In the genomic region with DNA sequence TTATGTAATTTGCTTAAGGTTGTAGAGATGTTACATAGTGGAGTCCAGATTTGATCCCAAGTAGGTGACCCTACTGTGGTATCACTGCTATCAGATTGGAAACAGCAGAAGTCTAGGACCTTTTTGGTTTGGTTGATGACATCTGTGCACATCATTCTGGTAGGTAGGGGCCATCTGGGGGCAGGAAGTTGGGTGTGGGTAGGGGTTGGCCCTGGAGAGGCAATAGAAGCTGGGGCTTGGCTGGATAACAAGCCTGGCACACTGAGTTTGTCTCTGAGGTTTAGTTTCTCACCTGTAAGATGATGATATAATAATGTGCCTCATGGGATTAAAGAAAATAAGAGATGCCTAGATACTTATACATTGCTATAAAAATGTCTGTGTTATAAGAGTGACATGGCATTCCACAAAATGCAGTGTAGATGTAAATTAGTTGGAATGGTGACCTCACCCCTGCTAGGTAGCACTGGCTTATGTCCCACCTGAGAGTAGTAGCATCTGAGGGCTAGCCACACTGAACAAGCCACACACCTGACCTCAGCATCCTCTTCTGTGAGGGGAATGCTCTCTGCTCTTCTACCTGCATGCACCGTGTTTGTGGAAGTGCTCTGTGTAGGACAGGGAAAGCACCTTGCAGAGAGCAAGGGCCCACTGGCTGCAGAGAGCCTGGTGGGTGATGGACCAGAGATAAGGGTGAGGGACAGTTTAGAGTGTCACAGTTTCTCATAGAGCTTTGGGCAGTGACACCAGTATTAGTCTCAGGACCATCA, we compare ENCODE assay signal across 10 cellular contexts. TPM values are rescaled to one million over a fixed set of nuclear protein-coding genes. Genes with fewer than 3 reads are reported as not detected.
DNase-seq lines count a peak whose midpoint lies in the region; ATAC-seq, FAIRE-seq and TF ChIP-seq lines count a peak whose summit lies in the region.
"Had no signal": no experiment of that assay in that cellular context is flagged by ENCODE, and none has a peak within 500 bp of the region (broad histone marks: within the 10 kb centered on the region; RNA-seq: fewer than 3 reads in every experiment).

No MANE protein-coding gene starts in this region.

- SMC1A ChIA-PET in GM12878 (lab: Charles Lee; ENCODE audit: uncharacterized antibody, unreplicated experiment) = interaction anchor here (1.1 to 2.9 kb wide), 7 partner anchors 8 to 83 kb away, joined by 3 to 10 read pairs (median 8); no protein-coding TSS in a partner anchor

- H3K27me3 ChIP-seq in IMR-90 (ENCODE audit: control insufficient read depth, insufficient read depth, low read length) (no peaks in the 10 kb centered on the region), GM12878 (replicated peaks in 1 of 2; ENCODE audit: control insufficient read depth in 2 of 2, insufficient read depth in 2 of 2, low read length in 1 of 2) (no peaks in the 10 kb centered on the region), spleen (replicated peaks in 1 of 7) (no peaks in the 10 kb centered on the region), upper lobe of left lung (no peaks in the 10 kb centered on the region)

- H2AK5ac ChIP-seq in IMR-90 (ENCODE audit: low read depth, low read length) = peak overlapping the region; percentile 60

- POLR2A ChIA-PET in IMR-90 (lab: Charles Lee; ENCODE audit: unreplicated experiment) (interaction anchor here (0.7 kb wide), 1 partner anchor 12 kb away, joined by 6 read pairs; no protein-coding TSS in a partner anchor), GM12878 (lab: Charles Lee) (interaction anchor here (1.0 to 1.4 kb wide), 2 partner anchors 11 to 35 kb away, joined by 3 to 10 read pairs; no protein-coding TSS in a partner anchor)

- no peak overlapping the region; the same call in 1 of the 2 replicates for H3K4me2 ChIP-seq in IMR-90 (ENCODE audit: low read depth, low read length)
- peak overlapping the region; percentile 70 for H3K4me2 ChIP-seq in GM12878 (ENCODE audit: control insufficient read depth, insufficient read depth)

- no peak for TF ChIP-seq EP300 in GM12878 (IDR thresholded peaks at IDR 0.05; ENCODE audit: borderline replicate concordance in 1 of 2, control insufficient read depth in 1 of 2, low read depth in 2 of 2, low read length in 2 of 2)
- TF ChIP-seq EP300 in upper lobe of left lung (IDR thresholded peaks at IDR 0.05) = no peak

- H4K20me1 ChIP-seq in IMR-90 (ENCODE audit: insufficient read depth, low read length) (peaks cover 25% of the 10 kb centered on the region), GM12878 (ENCODE audit: control insufficient read depth, insufficient read depth) (no peaks in the 10 kb centered on the region)

- ATAC-seq in IMR-90 (ENCODE audit: low read depth) = no peak
- ATAC-seq in GM12878 = no peak
- ATAC-seq in GM19324 (IDR thresholded peaks at IDR 0.05; ENCODE audit: low FRiP score, unreplicated experiment) = no peak
- no peak for ATAC-seq in upper lobe of left lung (ENCODE audit: low FRiP score in 2 of 2)

- no peak overlapping the region for H4K91ac ChIP-seq in IMR-90 (ENCODE audit: insufficient read depth, low read depth, low read length)

- no peak overlapping the region; the same call in 1 of the 2 replicates for H3K23ac ChIP-seq in IMR-90 (ENCODE audit: low read depth, low read length)

- no peak overlapping the region for H4K8ac ChIP-seq in IMR-90 (ENCODE audit: low read depth in 2 of 2, low read length in 2 of 2)

- intact Hi-C loops in IMR-90 (cut with micrococcal nuclease) = no loop called here
- intact Hi-C loops in GM12878 (cut with micrococcal nuclease; ENCODE audit: unreplicated experiment) = no loop called here
- intact Hi-C loops in spleen (cut with DNase I; ENCODE audit: low total_unique reads) = no loop called here

- RAD21 ChIA-PET in GM12878 (lab: Charles Lee; ENCODE audit: unreplicated experiment) = interaction anchor here (0.8 to 1.2 kb wide), 3 partner anchors 12 to 91 kb away, joined by 3 to 4 read pairs (median 3); no protein-coding TSS in a partner anchor

- 0 out of 2 replicates have a peak overlapping the region, but pooled peaks have one; percentile 0 for H3K4ac ChIP-seq in IMR-90 (ENCODE audit: low read depth, low read length)

- 0 out of 2 replicates have a peak overlapping the region, but pooled peaks have one; percentile 0 for H3K14ac ChIP-seq in IMR-90 (replicated peaks; ENCODE audit: low read depth, low read length)

- H3K79me2 ChIP-seq in GM12878 (ENCODE audit: control insufficient read depth, insufficient read depth, low read length) = peaks cover 44% of the 10 kb centered on the region

- H4K5ac ChIP-seq in IMR-90 (ENCODE audit: low read depth, low read length) = no peak overlapping the region; the same call in 1 of the 2 replicates

- DNase-seq in IMR-90 = no peak
- peak in 3 of 5 experiments; percentile 35 to 85 (median 74) for DNase-seq in T-helper 2 cell
- no peak for DNase-seq in GM12878 (ENCODE audit: low read depth, low spot score)
- DNase-seq in spleen = peak; percentile 73
- DNase-seq in GM10266 (ENCODE audit: extremely low spot score) = no peak
- no peak for DNase-seq in upper lobe of left lung
- DNase-seq: hypothalamus, NCI-H524 treated with DMSO at 0.1 percent for 48 hours had no signal

- TF ChIP-seq RAD21 in IMR-90 (IDR thresholded peaks at IDR 0.05; ENCODE audit: low read length) (no peak), GM12878 (IDR thresholded peaks at IDR 0.05; ENCODE audit: insufficient read depth, low read depth, low read length) (no peak)

- H3K27ac ChIP-seq in IMR-90 (ENCODE audit: insufficient read depth, low read length) = no peak overlapping the region
- peak overlapping the region; percentile 88 for H3K27ac ChIP-seq in GM12878 (ENCODE audit: control insufficient read depth, insufficient read depth)
- peak overlapping the region in 6 of 8 donors; percentile 59 to 90 (median 89) for H3K27ac ChIP-seq in spleen
- peak overlapping the region in 1 of 4 donors; percentile 9 for H3K27ac ChIP-seq in upper lobe of left lung

- no peak overlapping the region for H2BK120ac ChIP-seq in IMR-90 (ENCODE audit: low read depth, low read length)

- H2AK9ac ChIP-seq in IMR-90 (replicated peaks; ENCODE audit: low read depth, low read length, poor library complexity) = no peak overlapping the region

- H3K9me3 ChIP-seq in IMR-90 (ENCODE audit: control insufficient read depth, insufficient read depth, low read length) = no peaks in the 10 kb centered on the region
- H3K9me3 ChIP-seq in GM12878 (replicated peaks; ENCODE audit: control insufficient read depth, insufficient read depth, low read length) = no peaks in the 10 kb centered on the region; the same call in 2 of the 3 replicates
- H3K9me3 ChIP-seq in spleen = no peaks in the 10 kb centered on the region
- H3K9me3 ChIP-seq in upper lobe of left lung = no peaks in the 10 kb centered on the region

- TF ChIP-seq CTCF in IMR-90 (conservative IDR thresholded peaks at IDR 0.05; ENCODE audit: low read depth, low read length) = no peak
- no peak for TF ChIP-seq CTCF in GM12878 (IDR thresholded peaks at IDR 0.05 in 2 of 3, conservative IDR thresholded peaks at IDR 0.05 in 1 of 3; ENCODE audit: control insufficient read depth in 2 of 3, extremely low read depth in 1 of 3, insufficient read depth in 1 of 3, low read depth in 3 of 3, low read length in 3 of 3)
- TF ChIP-seq CTCF in spleen (IDR thresholded peaks at IDR 0.05 in 8 of 11, conservative IDR thresholded peaks at IDR 0.05 in 3 of 11) = no peak
- TF ChIP-seq CTCF in GM10266 (IDR thresholded peaks at IDR 0.05; ENCODE audit: control insufficient read depth, insufficient read depth, low read depth, missing control alignments) = no peak
- no peak for TF ChIP-seq CTCF in upper lobe of left lung (IDR thresholded peaks at IDR 0.05)

- peaks cover 28% of the 10 kb centered on the region for H3K4me1 ChIP-seq in IMR-90 (ENCODE audit: control insufficient read depth, insufficient read depth, low read length)
- peaks cover 77% of the 10 kb centered on the region for H3K4me1 ChIP-seq in GM12878 (ENCODE audit: control insufficient read depth, insufficient read depth, low read length)
- peaks cover 66 to 100% (median 98%) of the 10 kb centered on the region in 6 donors for H3K4me1 ChIP-seq in spleen
- peaks cover 49 to 78% (median 65%) of the 10 kb centered on the region in 4 donors for H3K4me1 ChIP-seq in upper lobe of left lung

- peak overlapping the region; percentile 0 for H2AFZ ChIP-seq in IMR-90 (replicated peaks; ENCODE audit: low read length, poor library complexity)
- no peak overlapping the region for H2AFZ ChIP-seq in GM12878 (ENCODE audit: control insufficient read depth, low read depth, low read length)

- BruUV-seq in IMR-90 (replicated peaks; lab: Mats Ljungman, UMichigan) (no TSS peak), GM12878 (replicated peaks; lab: Mats Ljungman, UMichigan) (no TSS peak)

- no peak overlapping the region for H2BK5ac ChIP-seq in IMR-90 (ENCODE audit: low read depth, low read length, poor library complexity, severe bottlenecking)

- no peak overlapping the region for H3K18ac ChIP-seq in IMR-90 (ENCODE audit: low read depth, low read length)

- no peak overlapping the region for H2BK20ac ChIP-seq in IMR-90 (ENCODE audit: low read depth, low read length)

- CTCF ChIA-PET in IMR-90 (lab: Yijun Ruan, JAX) (no interaction called here), GM12878 (lab: Yijun Ruan, JAX) (interaction anchor here (1.4 to 3.0 kb wide), 4 partner anchors 11 to 91 kb away, joined by 3 to 14 read pairs (median 8); no protein-coding TSS in a partner anchor)

- H3K9me1 ChIP-seq in IMR-90 (ENCODE audit: insufficient read depth, low read length) = peaks cover 35% of the 10 kb centered on the region

- 0 out of 3 replicates have a peak overlapping the region, but pooled peaks have one; percentile 29 for H2BK15ac ChIP-seq in IMR-90 (ENCODE audit: low read depth, low read length)

- no CpG with 5 or more reads among the region's 1 CpG for WGBS in IMR-90 (ENCODE audit: extremely low coverage in 2 of 2, insufficient read length in 1 of 2), 2 experiments
- 4% methylated on average over 1 of the region's 1 CpG for WGBS in GM12878 (ENCODE audit: insufficient coverage, insufficient replicate concordance, low lambda C conversion rate, missing lambda C conversion rate)
- WGBS in spleen, 5 donors = 8 to 27% (median 15%) methylated on average over 1 of the region's 1 CpG
- 20 to 71% methylated on average over 1 of the region's 1 CpG for WGBS in upper lobe of left lung, 2 donors

- H3K9ac ChIP-seq in IMR-90 (ENCODE audit: low read depth, low read length) (no peak overlapping the region), GM12878 (ENCODE audit: control insufficient read depth, insufficient read depth, low read length) (no peak overlapping the region)

- in situ Hi-C loops in IMR-90 (cut with MboI; ENCODE audit: low sequenced_read_pairs) (no loop called here), GM12878 (cut with MboI) (no loop called here)

- no peak overlapping the region for H3K4me3 ChIP-seq in IMR-90 (ENCODE audit: insufficient read depth, low read depth, low read length)
- no peak overlapping the region for H3K4me3 ChIP-seq in GM12878
- no peak overlapping the region for H3K4me3 ChIP-seq in spleen
- H3K4me3 ChIP-seq in upper lobe of left lung = no peak overlapping the region

- no peak for FAIRE-seq in GM12878 (lab: Jason Lieb, UNC)
- FAIRE-seq: H54 had no signal

- TF ChIP-seq POLR2A in IMR-90 (IDR thresholded peaks at IDR 0.05; ENCODE audit: low read depth, low read length) = no peak
- no peak for TF ChIP-seq POLR2A in GM12878 (IDR thresholded peaks at IDR 0.05; ENCODE audit: low read depth, low read length)
- no peak for TF ChIP-seq POLR2A in spleen (IDR thresholded peaks at IDR 0.05)
- TF ChIP-seq POLR2A in upper lobe of left lung (IDR thresholded peaks at IDR 0.05) = no peak

- H3K56ac ChIP-seq in IMR-90 (ENCODE audit: extremely low read depth, insufficient read depth, low read length) = no peak overlapping the region

- no peaks in the 10 kb centered on the region for H3K36me3 ChIP-seq in IMR-90 (ENCODE audit: control insufficient read depth, insufficient read depth, low read length)
- no peaks in the 10 kb centered on the region for H3K36me3 ChIP-seq in GM12878 (ENCODE audit: control insufficient read depth in 2 of 2, insufficient read depth in 2 of 2, low read length in 1 of 2)
- H3K36me3 ChIP-seq in spleen = peaks cover 0 to 4% (median 0%) of the 10 kb centered on the region in 6 donors
- H3K36me3 ChIP-seq in upper lobe of left lung = no peaks in the 10 kb centered on the region

- dilution Hi-C loops in IMR-90 (cut with HindIII; ENCODE audit: low sequenced_read_pairs, unreplicated experiment) = no loop called here

- peaks cover 64 to 92% of the 10 kb centered on the region in 2 experiments for H3K79me1 ChIP-seq in IMR-90 (ENCODE audit: low read depth in 1 of 2, low read length in 2 of 2)

RNA-seq across cellular contexts. Expression of a gene that starts 36.9 kb away (rescaled TPM):
- 13.6 and 14.9 TPM in 2 replicates for total RNA-seq in IMR-90 (2012; rRNA removed)
- 5.3 and 5.6 TPM in 2 replicates for polyA plus RNA-seq in IMR-90 (2012; rRNA removed)
- polyA plus RNA-seq in IMR-90 (2012; cell fraction: cytosol; rRNA removed) = 2.2 and 2.4 TPM in 2 replicates
- 3.4 and 6.7 TPM in 2 replicates for polyA plus RNA-seq in IMR-90 (2012; cell fraction: nucleus; rRNA removed; ENCODE audit: low replicate concordance)
- total RNA-seq in GM12878 (2013; cell fraction: nucleolus; rRNA removed) = 26.1 and 28.1 TPM in 2 replicates
- total RNA-seq in GM12878 (2014; rRNA removed) = 10.3 and 11.6 TPM in 2 replicates
- total RNA-seq in GM12878 (2014; rRNA removed; fragmentation: Illumina TruSeq; extraction: Trizol) = 13.5 and 14.2 TPM in 2 replicates
- total RNA-seq in GM12878 (2021) = 21.0 and 22.4 TPM in 2 replicates
- 4.1 TPM for polyA plus RNA-seq in GM12878 (2011; ENCODE audit: low read depth)
- polyA plus RNA-seq in GM12878 (2011; rRNA removed) = 0.22 and 0.37 TPM in 2 replicates
- polyA plus RNA-seq in GM12878 (2011; cell fraction: cytosol; rRNA removed) = 0.10 and 0.15 TPM in 2 replicates
- 0.15 and 0.34 TPM in 2 replicates for polyA plus RNA-seq in GM12878 (2011; cell fraction: nucleus; rRNA removed)
- polyA plus RNA-seq in GM12878 (2012) = 5.8 and 6.2 TPM in 2 replicates
- 11.0 and 11.7 TPM in 2 replicates for polyA plus RNA-seq in GM12878 (2014; fragmentation: Illumina TruSeq; extraction: Trizol)
- polyA plus RNA-seq in GM12878 (2014; fragmentation: Nextera tagmentation; extraction: Ambion mirVana) = under 1 TPM; 0.77 to 0.91 TPM
- 7.6 and 9.1 TPM in 2 replicates for polyA plus RNA-seq in GM12878 (2014; rRNA removed)
- polyA plus RNA-seq in GM12878 (2016; fragmentation: Nextera tagmentation; extraction: Ambion mirVana) = 1 to 10 TPM; 2.1 to 5.6 TPM
- polyA minus RNA-seq in GM12878 (2011; rRNA and poly(A)+ RNA removed) = 0.15 TPM in 2 replicates
- polyA minus RNA-seq in GM12878 (2011; cell fraction: cytosol; rRNA and poly(A)+ RNA removed) = 0.27 and 0.31 TPM in 2 replicates
- under 0.01 and 0.19 TPM in 2 replicates for polyA minus RNA-seq in GM12878 (2011; cell fraction: nucleus; rRNA and poly(A)+ RNA removed)
- 100 to 1,000 TPM in 4 of 7 donors, 10 to 100 TPM in 3; 63.7 to 135 (median 100) TPM for total RNA-seq in spleen
- polyA plus RNA-seq in spleen = 10 to 100 TPM in 1 of 3 donors, 1 to 10 TPM in 2; 6.4 to 11.6 (median 10.0) TPM
- 10 to 100 TPM; 17.9 to 50.4 (median 32.9) TPM for total RNA-seq in upper lobe of left lung

Comparison
In these comparisons a context has a peak if more than half of its experiments do, and no peak if none do; other contexts are left out.
1. DNase-seq: peak in T-helper 2 cell (3 of 5) and spleen (single experiment); none in IMR-90 (single experiment), GM12878 (single experiment), GM10266 (single experiment) and upper lobe of left lung (0 of 2).